Comparison of ENCODE assay signal across 16 cellular contexts in genomic region chr16:82331974-82332750, GRCh38.
A peak's percentile ranks its signal among the peaks of the same experiment; 100 is the strongest.
DNase-seq lines count a peak whose midpoint lies in the region; ATAC-seq and TF ChIP-seq lines count a peak whose summit lies in the region.
"Had no signal": no experiment of that assay in that cellular context is flagged by ENCODE, and none has a peak within 500 bp of the region (broad histone marks: within the 10 kb centered on the region; RNA-seq: fewer than 3 reads in every experiment).

No MANE protein-coding gene starts in this region.

- ATAC-seq in HG03460 (IDR thresholded peaks at IDR 0.05; ENCODE audit: unreplicated experiment) (no peak), psoas muscle (no peak)
- ATAC-seq: GM12878, K562, PC-3 had no signal

- H3K9me3 Mint-ChIP-seq in progenitor cell of endocrine pancreas (ENCODE audit: low read depth): peaks cover 2% of the 10 kb centered on the region
- H3K9me3 Mint-ChIP-seq: T-helper 1 cell treated with Interleukin-12 subunit alpha and Interleukin-12 subunit beta and Interleukin-4 antibody, amounts not matched to agents 30 μg/mL and 1 μg/mL, for 36 hours had no signal

- H3K4me3 Mint-ChIP-seq in progenitor cell of endocrine pancreas (ENCODE audit: low read depth): no peak overlapping the region
- H3K4me3 Mint-ChIP-seq: B cell; T-helper 1 cell treated with Interleukin-12 subunit alpha and Interleukin-12 subunit beta and Interleukin-4 antibody, amounts not matched to agents 30 μg/mL and 1 μg/mL, for 36 hours had no signal

- no peak for TF ChIP-seq CTCF in progenitor cell of endocrine pancreas (IDR thresholded peaks at IDR 0.05; ENCODE audit: unreplicated experiment)
- no peak for TF ChIP-seq CTCF in psoas muscle (IDR thresholded peaks at IDR 0.05)

- intact Hi-C loops in psoas muscle (cut with DNase I): no loop called here

- 85 to 90% (median 86%) methylated on average over 6 of the region's 6 CpGs for WGBS in psoas muscle, 3 donors

- H3K4me3 ChIP-seq in psoas muscle: no peak overlapping the region
- H3K4me3 ChIP-seq: GM12878, K562 had no signal

- DNase-seq in DMS153 treated with DMSO at 0.1 percent for 48 hours (lab: John Stamatoyannopoulos, UW; ENCODE audit: unreplicated experiment) (peak; percentile 45), NCI-H2029 (lab: John Stamatoyannopoulos, UW) (peak; percentile 41), NCI-H774 (lab: John Stamatoyannopoulos, UW) (peak; percentile 23), progenitor cell of endocrine pancreas (ENCODE audit: low spot score, unreplicated experiment) (no peak), psoas muscle (no peak), hippocampal formation (lab: John Stamatoyannopoulos, UW) (no peak)
- DNase-seq: DMS79, HCEC 1CT, NCI-H524, PC-3, SK-N-SH had no signal

- peak overlapping the region; percentile 22 for H3K27ac Mint-ChIP-seq in progenitor cell of endocrine pancreas
- H3K27ac Mint-ChIP-seq: B cell; T-helper 1 cell treated with Interleukin-12 subunit alpha and Interleukin-12 subunit beta and Interleukin-4 antibody, amounts not matched to agents 30 μg/mL and 1 μg/mL, for 36 hours had no signal

- no peaks in the 10 kb centered on the region for H3K27me3 ChIP-seq in psoas muscle (ENCODE audit: insufficient read depth in 3 of 3, low read length in 2 of 3)

- no peaks in the 10 kb centered on the region for H3K36me3 Mint-ChIP-seq in progenitor cell of endocrine pancreas (ENCODE audit: insufficient read depth)

- no peak overlapping the region for H3K27ac ChIP-seq in psoas muscle

- H3K9me3 ChIP-seq in psoas muscle: no peaks in the 10 kb centered on the region
- H3K9me3 ChIP-seq: SK-N-SH had no signal

- peaks cover under 1% of the 10 kb centered on the region for H3K27me3 Mint-ChIP-seq in progenitor cell of endocrine pancreas

- H3K4me1 Mint-ChIP-seq in progenitor cell of endocrine pancreas (ENCODE audit: low read depth): peaks cover 63% of the 10 kb centered on the region
- H3K4me1 Mint-ChIP-seq: B cell had no signal

- no peaks in the 10 kb centered on the region for H3K36me3 ChIP-seq in psoas muscle (ENCODE audit: insufficient read depth in 1 of 2, low read depth in 1 of 2)

- H3K4me1 ChIP-seq in psoas muscle: no peaks in the 10 kb centered on the region

Comparison
In these comparisons a context has a peak if more than half of its experiments do, and no peak if none do; other contexts are left out.
1. DNase-seq: peak in DMS153 treated with DMSO at 0.1 percent for 48 hours (single experiment), NCI-H2029 (single experiment) and NCI-H774 (single experiment); none in progenitor cell of endocrine pancreas (single experiment), psoas muscle (0 of 2) and hippocampal formation (0 of 2).